ENCODE assay signal across 8 cellular contexts in the genomic region with DNA sequence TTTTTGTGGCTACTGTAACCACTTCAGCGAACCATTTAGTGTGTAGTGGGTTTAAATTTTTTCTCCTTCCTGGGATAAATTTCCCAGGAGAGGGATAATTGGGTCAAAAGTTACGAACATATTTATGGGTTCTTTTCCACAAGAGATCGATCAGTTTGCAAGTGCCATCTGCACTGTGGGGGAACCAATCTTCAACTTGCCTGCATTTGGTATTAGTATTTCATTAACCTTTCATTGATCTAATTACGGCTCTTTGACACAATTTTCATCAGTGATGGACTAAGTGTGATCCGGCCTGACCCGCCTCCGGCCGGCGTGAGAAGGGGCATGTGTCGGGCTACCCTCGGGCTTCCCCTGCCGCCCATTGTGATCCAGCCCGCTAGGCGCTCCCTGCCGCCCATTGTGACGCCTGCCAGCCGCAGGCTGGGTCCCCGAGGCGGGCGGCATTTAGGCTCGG.
DNase-seq lines count a peak whose midpoint lies in the region; ATAC-seq, FAIRE-seq and TF ChIP-seq lines count a peak whose summit lies in the region.
"Not testable (repeated sequence)": the region's sequence is repeated elsewhere in the genome, so short reads cannot be mapped to it uniquely, and the experiment has no call there.

No MANE protein-coding gene starts in this region.

- not testable (repeated sequence) for TF ChIP-seq RAD21 in HepG2 (CRISPR knock-in tag; IDR thresholded peaks at IDR 0.05)

- H3K4me1 ChIP-seq in BLaER1 (peaks cover 29% of the 10 kb centered on the region), HepG2 (ENCODE audit: insufficient read depth, low read length) (peaks cover 11% of the 10 kb centered on the region; the same call in 1 of the 2 replicates), sigmoid colon (peaks cover 0 to 16% (median 11%) of the 10 kb centered on the region in 4 donors)
- not testable (repeated sequence) for H3K4me1 ChIP-seq in effector memory CD4-positive, alpha-beta T cell (ENCODE audit: control insufficient read depth, insufficient read depth, low read length, poor library complexity, severe bottlenecking)

- not testable (repeated sequence) for H3K36me3 Mint-ChIP-seq in activated CD8-positive, alpha-beta memory T cell treated with anti-CD3 and anti-CD28 coated beads, Interleukin-2, amount 10 ng/mL, durations not matched to agents 7 days and 5 days

- H3K27ac Mint-ChIP-seq in activated CD8-positive, alpha-beta memory T cell treated with anti-CD3 and anti-CD28 coated beads, Interleukin-2, amount 10 ng/mL, durations not matched to agents 7 days and 5 days, result peak overlapping the region; percentile 75

- TF ChIP-seq EP300 in HepG2 (IDR thresholded peaks at IDR 0.05; ENCODE audit: low read depth in 2 of 2, low read length in 2 of 2); HepG2 (CRISPR knock-in tag; IDR thresholded peaks at IDR 0.05; ENCODE audit: borderline replicate concordance); sigmoid colon (IDR thresholded peaks at IDR 0.05): not testable (repeated sequence)

- H3K4me1 Mint-ChIP-seq in activated CD8-positive, alpha-beta memory T cell treated with anti-CD3 and anti-CD28 coated beads, Interleukin-2, amount 10 ng/mL, durations not matched to agents 7 days and 5 days, result peaks cover 12% of the 10 kb centered on the region

- intact Hi-C loops in HepG2 (cut with micrococcal nuclease; ENCODE audit: unreplicated experiment), result not testable (repeated sequence)
- intact Hi-C loops in sigmoid colon (cut with DNase I), result loop anchor here (10.0 kb wide), 1 partner anchor 207 kb away; a partner anchor contains a TSS

- H3K9ac ChIP-seq in BLaER1, result peak overlapping the region; percentile 70
- H3K9ac ChIP-seq in HepG2 (ENCODE audit: insufficient read depth, low read depth, low read length), result not testable (repeated sequence)

- TF ChIP-seq POLR2A in HepG2 (IDR thresholded peaks at IDR 0.05; ENCODE audit: insufficient read depth in 1 of 2, low read depth in 2 of 2, low read length in 2 of 2); sigmoid colon (IDR thresholded peaks at IDR 0.05): not testable (repeated sequence)

- not testable (repeated sequence) for H3K36me3 ChIP-seq in BLaER1; effector memory CD4-positive, alpha-beta T cell (ENCODE audit: control insufficient read depth, insufficient read depth, low read length); HepG2 (replicated peaks in 1 of 2; ENCODE audit: control insufficient read depth in 1 of 2, insufficient read depth in 2 of 2, low read length in 2 of 2); sigmoid colon

- H3K4me3 Mint-ChIP-seq in activated CD8-positive, alpha-beta memory T cell treated with anti-CD3 and anti-CD28 coated beads, Interleukin-2, amount 10 ng/mL, durations not matched to agents 7 days and 5 days, result peak overlapping the region; percentile 95

- H3K4me3 ChIP-seq in BLaER1, result peak overlapping the region; percentile 66
- H3K4me3 ChIP-seq in effector memory CD4-positive, alpha-beta T cell (ENCODE audit: insufficient read depth, low read depth, low read length, poor library complexity, severe bottlenecking), result peak overlapping the region; percentile 51
- H3K4me3 ChIP-seq in HepG2 (replicated peaks in 1 of 3; ENCODE audit: insufficient read depth in 1 of 3, low read depth in 2 of 3, low read length in 3 of 3), result peak overlapping the region in 2 of 3 experiments; percentile 34 to 44; a peak in 4 of 6 replicates
- peak overlapping the region in 3 of 4 donors; percentile 54 to 62 (median 61) for H3K4me3 ChIP-seq in sigmoid colon

- in situ Hi-C loops in HepG2 (cut with HindIII; ENCODE audit: extremely low pct_ligation_motif_present, low pct_unique_long_range_greater_than_20kb), result not testable (repeated sequence)

- peaks cover 14% of the 10 kb centered on the region for H3K27me3 Mint-ChIP-seq in activated CD8-positive, alpha-beta memory T cell treated with anti-CD3 and anti-CD28 coated beads, Interleukin-2, amount 10 ng/mL, durations not matched to agents 7 days and 5 days

- CTCF ChIA-PET in activated CD8-positive, alpha-beta memory T cell treated with anti-CD3 and anti-CD28 coated beads, Interleukin-2, amount 10 ng/mL, durations not matched to agents 7 days and 5 days (lab: Charles Lee), result interaction anchor here (2.0 kb wide), 1 partner anchor 137 kb away, joined by 6 read pairs; no protein-coding TSS in a partner anchor
- CTCF ChIA-PET in HepG2 (lab: Yijun Ruan, JAX; ENCODE audit: low intra/inter-chr PET ratio, low total read pairs), result not testable (repeated sequence)

- ATAC-seq in GM19452 (IDR thresholded peaks at IDR 0.05; ENCODE audit: unreplicated experiment), result peak; percentile 2
- peak; percentile 8 for ATAC-seq in HG03060 (IDR thresholded peaks at IDR 0.05; ENCODE audit: low read depth, unreplicated experiment)
- ATAC-seq in activated CD8-positive, alpha-beta memory T cell treated with anti-CD3 and anti-CD28 coated beads, Interleukin-2, amount 10 ng/mL, durations not matched to agents 7 days and 5 days, result peak; percentile 0
- ATAC-seq in HepG2, result peak; percentile 54

- not testable (repeated sequence) for FAIRE-seq in HepG2 (lab: Jason Lieb, UNC)

- H3K4me2 ChIP-seq in BLaER1 (peak overlapping the region; percentile 88), HepG2 (ENCODE audit: low read depth, low read length) (peak overlapping the region; percentile 74)

- POLR2A ChIA-PET in HepG2 (lab: Yijun Ruan, JAX), result not testable (repeated sequence)

- peaks cover 26% of the 10 kb centered on the region for H3K27me3 ChIP-seq in BLaER1
- H3K27me3 ChIP-seq in effector memory CD4-positive, alpha-beta T cell (replicated peaks; ENCODE audit: control insufficient read depth, insufficient read depth, low read length, poor library complexity, severe bottlenecking); HepG2 (ENCODE audit: control insufficient read depth in 1 of 2, insufficient read depth in 2 of 2, low read length in 2 of 2); sigmoid colon: not testable (repeated sequence)

- H3K9me3 ChIP-seq in BLaER1; effector memory CD4-positive, alpha-beta T cell (ENCODE audit: control insufficient read depth, low read length); HepG2 (ENCODE audit: low read length); sigmoid colon: not testable (repeated sequence)

- TF ChIP-seq CTCF in HepG2 (CRISPR knock-in tag; IDR thresholded peaks at IDR 0.05); sigmoid colon (IDR thresholded peaks at IDR 0.05): not testable (repeated sequence)

- not testable (repeated sequence) for H2AFZ ChIP-seq in HepG2 (ENCODE audit: low read length)

- H3K79me2 ChIP-seq in HepG2 (ENCODE audit: insufficient read depth, low read length), result not testable (repeated sequence)

- H3K9me3 Mint-ChIP-seq in activated CD8-positive, alpha-beta memory T cell treated with anti-CD3 and anti-CD28 coated beads, Interleukin-2, amount 10 ng/mL, durations not matched to agents 7 days and 5 days (ENCODE audit: low read depth), result not testable (repeated sequence)

- peaks cover 21% of the 10 kb centered on the region; the same call in 1 of the 2 replicates for H4K20me1 ChIP-seq in BLaER1
- not testable (repeated sequence) for H4K20me1 ChIP-seq in HepG2 (ENCODE audit: insufficient read depth, low read length)

- not testable (repeated sequence) for BruUV-seq in HepG2 (replicated peaks; lab: Mats Ljungman, UMichigan)

- not testable (repeated sequence) for H3K27ac ChIP-seq in BLaER1; HepG2 (ENCODE audit: extremely low read length, insufficient read depth, low read length)
- peak overlapping the region; percentile 41 for H3K27ac ChIP-seq in effector memory CD4-positive, alpha-beta T cell (ENCODE audit: insufficient read depth, low read length, poor library complexity, severe bottlenecking)
- peak overlapping the region in 2 of 4 donors; percentile 69 to 83 for H3K27ac ChIP-seq in sigmoid colon

- DNase-seq in NCI-H82 (lab: John Stamatoyannopoulos, UW), result peak; percentile 14
- not testable (repeated sequence) for DNase-seq in activated CD8-positive, alpha-beta memory T cell treated with anti-CD3 and anti-CD28 coated beads, Interleukin-2, amount 10 ng/mL, durations not matched to agents 7 days and 5 days; HepG2 (ENCODE audit: low spot score); sigmoid colon
- DNase-seq in effector memory CD4-positive, alpha-beta T cell, result peak in 1 of 3 donors; percentile 8

- 11% methylated on average over 14 of the region's 21 CpGs for WGBS in HepG2 (ENCODE audit: low lambda C conversion rate)
- WGBS in sigmoid colon, 2 donors, result 4 to 10% methylated on average over 17 to 18 of the region's 21 CpGs

Comparison
In these comparisons a context has a peak if more than half of its experiments do, and no peak if none do; other contexts are left out.
1. ATAC-seq: peak in every context shown above with its lines; median percentile 54 in HepG2; 8 in HG03060; 2 in GM19452; 0 in activated CD8-positive, alpha-beta memory T cell treated with anti-CD3 and anti-CD28 coated beads, Interleukin-2, amount 10 ng/mL, durations not matched to agents 7 days and 5 days.